ENCODE assay signal across 8 cellular contexts in the genomic region with DNA sequence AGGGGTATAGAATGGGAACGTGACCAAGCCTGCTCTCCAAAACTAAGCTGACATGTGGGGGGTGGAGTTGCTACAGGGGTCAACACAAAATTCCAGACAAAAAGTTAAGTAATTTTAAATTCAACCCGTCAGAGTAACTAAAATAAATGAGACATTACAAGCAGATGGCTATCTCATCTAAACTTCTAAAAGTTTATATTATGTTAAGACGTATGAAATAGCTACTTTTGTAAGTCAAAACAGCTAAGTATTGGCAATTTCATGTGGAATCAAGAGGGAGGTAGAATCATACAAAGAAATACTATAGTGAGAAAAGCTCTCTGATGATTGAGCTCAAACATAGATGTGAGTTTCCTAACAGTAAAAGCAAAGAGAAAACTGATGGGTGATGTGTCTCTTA.
"Had no signal": no experiment of that assay in that cellular context is flagged by ENCODE, and none has a peak within 500 bp of the region (broad histone marks: within the 10 kb centered on the region; RNA-seq: fewer than 3 reads in every experiment).

No MANE protein-coding gene starts in this region.

- H3K27ac Mint-ChIP-seq: H9, HFFc6 had no signal

- H3K4me3 ChIP-seq: GM23248, HAP-1 had no signal

- DNase-seq: GM23248, GOT3, H7, H9, HCEC 1CT, HFFc6 had no signal

- H3K9me3 Mint-ChIP-seq: H9, HFFc6 had no signal

- H3K4me3 Mint-ChIP-seq: H9, HFFc6 had no signal

- H3K27ac ChIP-seq: GM23248 had no signal

- ATAC-seq: HCT116 had no signal

- H3K36me3 ChIP-seq: HAP-1 had no signal

- H2AFZ ChIP-seq: GM23248 had no signal

- H3K4me1 ChIP-seq: HAP-1 had no signal

- H3K9me3 ChIP-seq: HAP-1 had no signal
